Comparison of ENCODE assay signal across 8 cellular contexts in the genomic region with DNA sequence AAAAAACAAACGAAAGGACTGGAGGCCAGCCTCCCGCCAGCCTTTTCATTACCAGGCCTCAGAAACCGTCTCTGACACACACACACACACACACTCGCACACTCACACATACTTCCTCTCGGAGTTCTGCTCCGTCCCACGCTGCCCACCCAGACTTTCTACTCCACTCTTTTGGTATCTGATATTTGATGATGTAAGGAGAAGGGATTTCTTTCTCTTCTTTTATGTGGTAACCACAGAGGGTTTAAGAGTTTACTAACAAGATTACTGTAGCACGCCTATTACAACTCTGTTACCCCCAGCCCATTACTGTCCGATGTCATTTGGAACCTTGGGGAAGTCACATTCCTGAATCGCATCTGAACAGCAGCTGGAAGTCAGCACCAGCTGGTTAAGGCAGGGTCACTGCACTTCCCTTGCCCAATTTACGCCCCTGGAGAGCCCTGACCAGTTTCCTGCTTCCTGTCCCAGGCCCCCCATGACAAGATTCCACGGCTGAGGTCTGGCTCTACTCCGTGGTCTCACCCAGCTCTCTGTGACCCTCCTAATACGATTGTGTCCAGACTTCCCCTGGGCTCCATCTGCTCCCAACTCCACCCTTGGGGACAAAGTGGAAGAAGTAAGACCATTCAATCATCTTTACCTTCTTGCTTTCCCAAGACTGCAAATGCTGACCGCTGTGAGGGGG. TPM values are rescaled to one million over a fixed set of nuclear protein-coding genes. Genes with fewer than 3 reads are reported as not detected.
DNase-seq lines count a peak whose midpoint lies in the region; ATAC-seq and TF ChIP-seq lines count a peak whose summit lies in the region.

No MANE protein-coding gene starts in this region.

- peak overlapping the region; percentile 88 for H3K4me3 Mint-ChIP-seq in HFFc6
- peak overlapping the region; percentile 53 for H3K4me3 Mint-ChIP-seq in activated CD8-positive, alpha-beta T cell treated with anti-CD3 and anti-CD28 coated beads, Interleukin-2, amount 10 ng/mL, durations not matched to agents 7 days and 5 days

- peaks cover 25% of the 10 kb centered on the region for H3K4me1 Mint-ChIP-seq in HFFc6 (ENCODE audit: low read depth)
- H3K4me1 Mint-ChIP-seq in activated CD8-positive, alpha-beta T cell treated with anti-CD3 and anti-CD28 coated beads, Interleukin-2, amount 10 ng/mL, durations not matched to agents 7 days and 5 days (ENCODE audit: low read depth): peaks cover 16% of the 10 kb centered on the region

- peak overlapping the region; percentile 42 to 87 (median 71) for H3K4me3 ChIP-seq in heart left ventricle

- no peaks in the 10 kb centered on the region for H3K9me3 ChIP-seq in heart left ventricle

- WGBS in heart left ventricle, 4 donors: 26 to 31% (median 28%) methylated on average over 14 to 15 of the region's 15 CpGs

- H3K27me3 ChIP-seq in heart left ventricle: peaks cover 0 to 29% (median 0%) of the 10 kb centered on the region in 9 donors

- DNase-seq in HFFc6 (peak; percentile 58), heart left ventricle (peak; percentile 66 to 78 (median 70)), retina (peak; percentile 50), iPS-NIHi11 (ENCODE audit: low spot score) (no peak), COR-L47 (lab: John Stamatoyannopoulos, UW) (no peak)
- DNase-seq in activated CD8-positive, alpha-beta T cell treated with anti-CD3 and anti-CD28 coated beads, Interleukin-2, amount 10 ng/mL, durations not matched to agents 7 days and 5 days: no peak

- peaks cover 16% of the 10 kb centered on the region for H3K27me3 Mint-ChIP-seq in HFFc6 (ENCODE audit: insufficient read depth)
- H3K27me3 Mint-ChIP-seq in activated CD8-positive, alpha-beta T cell treated with anti-CD3 and anti-CD28 coated beads, Interleukin-2, amount 10 ng/mL, durations not matched to agents 7 days and 5 days (ENCODE audit: low read depth): peaks cover 54% of the 10 kb centered on the region

- intact Hi-C loops in heart left ventricle (cut with DNase I): loop anchor here in 7 of 10 donors (1.0 to 10.0 kb wide), 7 partner anchors 29 to 45 kb away; no protein-coding TSS in a partner anchor

- H3K27ac Mint-ChIP-seq in HFFc6: peak overlapping the region; percentile 29; the same call in 1 of the 2 replicates
- no peak overlapping the region for H3K27ac Mint-ChIP-seq in activated CD8-positive, alpha-beta T cell treated with anti-CD3 and anti-CD28 coated beads, Interleukin-2, amount 10 ng/mL, durations not matched to agents 7 days and 5 days

- POLR2A ChIA-PET in activated CD8-positive, alpha-beta T cell treated with anti-CD3 and anti-CD28 coated beads, Interleukin-2, amount 10 ng/mL, durations not matched to agents 7 days and 5 days (lab: Charles Lee): no interaction called here

- peaks cover 3 to 71% (median 48%) of the 10 kb centered on the region in 12 donors for H3K4me1 ChIP-seq in heart left ventricle

- peak overlapping the region; percentile 81 to 98 (median 96) for H3K27ac ChIP-seq in heart left ventricle

- ATAC-seq in activated CD8-positive, alpha-beta T cell treated with anti-CD3 and anti-CD28 coated beads, Interleukin-2, amount 10 ng/mL, durations not matched to agents 7 days and 5 days: no peak
- ATAC-seq in heart left ventricle: peak; percentile 32 to 56 (median 46)
- ATAC-seq in HG02970 (IDR thresholded peaks at IDR 0.05; ENCODE audit: low FRiP score, unreplicated experiment): no peak
- ATAC-seq in HG02571 (IDR thresholded peaks at IDR 0.05; ENCODE audit: unreplicated experiment): no peak

- TF ChIP-seq CTCF in HFFc6 (IDR thresholded peaks at IDR 0.05): no peak
- no peak for TF ChIP-seq CTCF in heart left ventricle (IDR thresholded peaks at IDR 0.05)

- H3K36me3 Mint-ChIP-seq in HFFc6 (ENCODE audit: low read depth): no peaks in the 10 kb centered on the region
- no peaks in the 10 kb centered on the region for H3K36me3 Mint-ChIP-seq in activated CD8-positive, alpha-beta T cell treated with anti-CD3 and anti-CD28 coated beads, Interleukin-2, amount 10 ng/mL, durations not matched to agents 7 days and 5 days (ENCODE audit: low read depth)

- CTCF ChIA-PET in activated CD8-positive, alpha-beta T cell treated with anti-CD3 and anti-CD28 coated beads, Interleukin-2, amount 10 ng/mL, durations not matched to agents 7 days and 5 days (lab: Charles Lee): no interaction called here

- H3K9me3 Mint-ChIP-seq in HFFc6: no peaks in the 10 kb centered on the region
- no peaks in the 10 kb centered on the region for H3K9me3 Mint-ChIP-seq in activated CD8-positive, alpha-beta T cell treated with anti-CD3 and anti-CD28 coated beads, Interleukin-2, amount 10 ng/mL, durations not matched to agents 7 days and 5 days (ENCODE audit: insufficient read depth)

- no peaks in the 10 kb centered on the region for H3K36me3 ChIP-seq in heart left ventricle

- no peak for TF ChIP-seq POLR2A in heart left ventricle (IDR thresholded peaks at IDR 0.05)

RNA-seq across cellular contexts. Expression of gene DENND2A, which starts 1.1 kb away (rescaled TPM):
- under 1 TPM; 0.50 to 0.99 (median 0.58) TPM for total RNA-seq in HFFc6 (2021; fragmentation: NEBNext Ultra II Directional; extraction: Animal tissue kit (Norgen Biotek cat#: 25700))
- not detected for total RNA-seq in activated CD8-positive, alpha-beta T cell treated with anti-CD3 and anti-CD28 coated beads, Interleukin-2, amount 10 ng/mL, durations not matched to agents 7 days and 5 days
- 10 to 100 TPM in 6 of 9 donors, 1 to 10 TPM in 3; 6.7 to 17.9 (median 10.8) TPM for total RNA-seq in heart left ventricle
- 1 to 10 TPM; 4.6 to 6.2 TPM for polyA plus RNA-seq in heart left ventricle

RNA-seq across cellular contexts. Expression of gene ADCK2, which starts 33.2 kb away (rescaled TPM):
- total RNA-seq in HFFc6 (2021; fragmentation: NEBNext Ultra II Directional; extraction: Animal tissue kit (Norgen Biotek cat#: 25700)): 10 to 100 TPM in 3 of 6 experiments, 1 to 10 TPM in 3; 9.2 to 13.6 (median 10.0) TPM
- 10 to 100 TPM; 20.6 to 20.8 TPM for total RNA-seq in activated CD8-positive, alpha-beta T cell treated with anti-CD3 and anti-CD28 coated beads, Interleukin-2, amount 10 ng/mL, durations not matched to agents 7 days and 5 days
- 10 to 100 TPM in 6 of 9 donors, 1 to 10 TPM in 3; 6.8 to 18.3 (median 10.5) TPM for total RNA-seq in heart left ventricle
- 10 to 100 TPM in 1 of 2 donors, 1 to 10 TPM in 1; 5.3 to 15.4 TPM for polyA plus RNA-seq in heart left ventricle

RNA-seq across cellular contexts. Expression of gene NDUFB2, which starts 57.0 kb away (rescaled TPM):
- 100 to 1,000 TPM; 176 to 254 (median 205) TPM for total RNA-seq in HFFc6 (2021; fragmentation: NEBNext Ultra II Directional; extraction: Animal tissue kit (Norgen Biotek cat#: 25700))
- total RNA-seq in activated CD8-positive, alpha-beta T cell treated with anti-CD3 and anti-CD28 coated beads, Interleukin-2, amount 10 ng/mL, durations not matched to agents 7 days and 5 days: 100 to 1,000 TPM; 213 to 221 TPM
- total RNA-seq in heart left ventricle: 1,000 to 10,000 TPM in 1 of 9 donors, 100 to 1,000 TPM in 8; 458 to 1,005 (median 615) TPM
- 100 to 1,000 TPM; 525 to 727 TPM for polyA plus RNA-seq in heart left ventricle

Comparison
In these comparisons a context has a peak if more than half of its experiments do, and no peak if none do; other contexts are left out.
1. DNase-seq: peak in HFFc6 (single experiment), heart left ventricle (5 of 5) and retina (single experiment); none in activated CD8-positive, alpha-beta T cell treated with anti-CD3 and anti-CD28 coated beads, Interleukin-2, amount 10 ng/mL, durations not matched to agents 7 days and 5 days (single experiment), iPS-NIHi11 (single experiment) and COR-L47 (single experiment).
2. ATAC-seq: peak in heart left ventricle (4 of 4); none in activated CD8-positive, alpha-beta T cell treated with anti-CD3 and anti-CD28 coated beads, Interleukin-2, amount 10 ng/mL, durations not matched to agents 7 days and 5 days (single experiment), HG02970 (single experiment) and HG02571 (single experiment).